ENCODE assay signal across 8 cellular contexts in the genomic region with DNA sequence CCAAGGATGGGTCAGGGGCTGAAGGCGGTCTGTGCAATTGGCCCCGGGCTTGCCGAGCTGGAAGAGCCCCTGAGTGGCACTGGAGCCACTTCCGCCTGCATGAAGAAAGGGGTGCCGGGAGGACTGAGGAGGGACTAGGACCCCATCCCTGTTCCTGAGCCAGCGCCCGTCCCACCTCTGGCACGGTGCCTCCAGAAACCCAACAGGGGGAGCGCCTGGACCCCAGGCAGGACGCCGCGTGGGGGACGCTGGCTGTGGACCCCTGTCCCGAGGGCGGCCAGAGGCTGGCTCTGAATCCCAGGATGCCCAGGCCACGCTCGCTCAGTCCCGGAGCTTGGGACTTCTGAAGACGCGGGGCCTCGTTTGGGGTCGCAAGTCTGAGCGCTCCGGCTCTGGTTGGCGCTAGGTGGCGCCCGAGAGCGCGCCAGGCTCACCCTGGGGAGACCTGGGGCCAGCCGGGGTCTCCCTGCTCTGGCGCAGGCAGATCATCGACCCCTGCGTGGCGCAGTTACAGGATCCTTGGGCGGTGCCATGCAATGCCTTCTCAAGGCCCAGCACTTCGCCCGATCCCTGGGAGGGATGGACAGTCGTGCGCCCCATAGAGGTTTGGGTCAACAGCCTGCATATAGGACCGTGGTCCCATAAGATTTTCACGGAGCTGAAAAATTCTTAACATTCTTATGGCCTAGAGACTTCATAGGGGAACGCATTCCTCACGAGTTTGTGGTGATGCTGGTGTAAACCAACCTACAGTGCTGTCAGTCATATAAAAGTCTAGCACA. TPM values are rescaled to one million over a fixed set of nuclear protein-coding genes. Genes with fewer than 3 reads are reported as not detected.
DNase-seq lines count a peak whose midpoint lies in the region; FAIRE-seq and TF ChIP-seq lines count a peak whose summit lies in the region.

No MANE protein-coding gene starts in this region.

- H3K4me3 Mint-ChIP-seq in activated T-helper 1 cell treated with anti-CD3 and anti-CD28 coated beads, Interleukin-12 subunit alpha, Interleukin-12 subunit beta, Interleukin-2, Interleukin-4 antibody, amounts not matched to agents 30 ng/mL and 10 ng/mL and 1 ng/mL, durations not matched to agents 14 hours and 24 hours and 36 hours: no peak overlapping the region

- FAIRE-seq in GM12892 (lab: Jason Lieb, UNC): no peak

- H3K27ac ChIP-seq in testis: no peak overlapping the region

- H3K4me3 ChIP-seq in fibroblast of pulmonary artery (replicated peaks; ENCODE audit: low read depth, low read length) (peak overlapping the region; percentile 55), neuron (ENCODE audit: low read length) (no peak overlapping the region), testis (peak overlapping the region; percentile 13 to 53)

- H3K9me3 ChIP-seq in neuron (ENCODE audit: low read length) (peaks cover 9% of the 10 kb centered on the region), testis (no peaks in the 10 kb centered on the region)

- no peaks in the 10 kb centered on the region for H3K36me3 ChIP-seq in neuron (ENCODE audit: insufficient read depth, low read length)
- H3K36me3 ChIP-seq in testis (ENCODE audit: low read depth, missing control alignments): no peaks in the 10 kb centered on the region

- no peaks in the 10 kb centered on the region for H3K36me3 Mint-ChIP-seq in activated T-helper 1 cell treated with anti-CD3 and anti-CD28 coated beads, Interleukin-12 subunit alpha, Interleukin-12 subunit beta, Interleukin-2, Interleukin-4 antibody, amounts not matched to agents 30 ng/mL and 10 ng/mL and 1 ng/mL, durations not matched to agents 14 hours and 24 hours and 36 hours (ENCODE audit: low read depth)

- intact Hi-C loops in activated T-helper 1 cell treated with anti-CD3 and anti-CD28 coated beads, Interleukin-12 subunit alpha, Interleukin-12 subunit beta, Interleukin-2, Interleukin-4 antibody, amounts not matched to agents 30 ng/mL and 10 ng/mL and 1 ng/mL, durations not matched to agents 14 hours and 24 hours and 36 hours (cut with micrococcal nuclease): loop anchor here (2.0 kb wide), 2 partner anchors 316 to 392 kb away; no protein-coding TSS in a partner anchor
- intact Hi-C loops in testis (cut with DNase I; ENCODE audit: low total_unique reads): no loop called here

- no peak overlapping the region for H3K27ac Mint-ChIP-seq in activated T-helper 1 cell treated with anti-CD3 and anti-CD28 coated beads, Interleukin-12 subunit alpha, Interleukin-12 subunit beta, Interleukin-2, Interleukin-4 antibody, amounts not matched to agents 30 ng/mL and 10 ng/mL and 1 ng/mL, durations not matched to agents 14 hours and 24 hours and 36 hours

- H3K4me1 ChIP-seq in neuron (ENCODE audit: insufficient read depth, low read length) (no peaks in the 10 kb centered on the region), testis (no peaks in the 10 kb centered on the region)

- peak overlapping the region; percentile 33 for H2AFZ ChIP-seq in neuron (ENCODE audit: low read depth, low read length)

- peak; percentile 78 for DNase-seq in 8988T
- peak; percentile 68 for DNase-seq in GM12892 (ENCODE audit: insufficient read length)
- DNase-seq in OCI-M1 (lab: John Stamatoyannopoulos, UW): peak; percentile 40
- peak; percentile 41 for DNase-seq in activated T-helper 1 cell treated with anti-CD3 and anti-CD28 coated beads, Interleukin-12 subunit alpha, Interleukin-12 subunit beta, Interleukin-2, Interleukin-4 antibody, amounts not matched to agents 30 ng/mL and 10 ng/mL and 1 ng/mL, durations not matched to agents 14 hours and 24 hours and 36 hours (ENCODE audit: low spot score)
- peak; percentile 77 for DNase-seq in fibroblast of pulmonary artery (ENCODE audit: low read depth)
- DNase-seq in testis: peak; percentile 70
- no peak for DNase-seq in NCI-H2029 treated with DMSO at 0.1 percent for 48 hours (lab: John Stamatoyannopoulos, UW)

- H3K9me3 Mint-ChIP-seq in activated T-helper 1 cell treated with anti-CD3 and anti-CD28 coated beads, Interleukin-12 subunit alpha, Interleukin-12 subunit beta, Interleukin-2, Interleukin-4 antibody, amounts not matched to agents 30 ng/mL and 10 ng/mL and 1 ng/mL, durations not matched to agents 14 hours and 24 hours and 36 hours: no peaks in the 10 kb centered on the region

- TF ChIP-seq POLR2A in GM12892 (IDR thresholded peaks at IDR 0.05; ENCODE audit: low read depth, low read length) (no peak), testis (IDR thresholded peaks at IDR 0.05) (no peak)

- peaks cover 2% of the 10 kb centered on the region for H3K27me3 Mint-ChIP-seq in activated T-helper 1 cell treated with anti-CD3 and anti-CD28 coated beads, Interleukin-12 subunit alpha, Interleukin-12 subunit beta, Interleukin-2, Interleukin-4 antibody, amounts not matched to agents 30 ng/mL and 10 ng/mL and 1 ng/mL, durations not matched to agents 14 hours and 24 hours and 36 hours (ENCODE audit: insufficient read depth)

- TF ChIP-seq CTCF in fibroblast of pulmonary artery (IDR thresholded peaks at IDR 0.05; ENCODE audit: low read length, missing control alignments) (peak; percentile 82), testis (IDR thresholded peaks at IDR 0.05) (peak; percentile 57 to 95 (median 79))

- H3K27me3 ChIP-seq in neuron (ENCODE audit: insufficient read depth, low read length) (no peaks in the 10 kb centered on the region), testis (no peaks in the 10 kb centered on the region)

- WGBS in testis, 2 donors: 6 to 9% methylated on average over 21 to 27 of the region's 43 CpGs

- no peaks in the 10 kb centered on the region for H3K4me1 Mint-ChIP-seq in activated T-helper 1 cell treated with anti-CD3 and anti-CD28 coated beads, Interleukin-12 subunit alpha, Interleukin-12 subunit beta, Interleukin-2, Interleukin-4 antibody, amounts not matched to agents 30 ng/mL and 10 ng/mL and 1 ng/mL, durations not matched to agents 14 hours and 24 hours and 36 hours (ENCODE audit: low read depth)

RNA-seq across cellular contexts. Expression of gene CREBBP, which starts 58.5 kb away (rescaled TPM):
- 17.0 TPM for polyA plus RNA-seq in GM12892 (2012; ENCODE audit: missing spikeins)
- total RNA-seq in activated T-helper 1 cell treated with anti-CD3 and anti-CD28 coated beads, Interleukin-12 subunit alpha, Interleukin-12 subunit beta, Interleukin-2, Interleukin-4 antibody, amounts not matched to agents 30 ng/mL and 10 ng/mL and 1 ng/mL, durations not matched to agents 14 hours and 24 hours and 36 hours: 49.3 and 50.3 TPM in 2 replicates
- 100 to 1,000 TPM; 141 to 185 TPM for total RNA-seq in testis
- 86.0 TPM for polyA plus RNA-seq in testis (ENCODE audit: insufficient read depth, low read depth, low replicate concordance)
